21 cellular contexts compared by ENCODE assay signal in genomic region chr10:120436431-120437142, GRCh38. TPM values are rescaled to one million over a fixed set of nuclear protein-coding genes. Genes with fewer than 3 reads are reported as not detected.
DNase-seq lines count a peak whose midpoint lies in the region; ATAC-seq, FAIRE-seq and TF ChIP-seq lines count a peak whose summit lies in the region.
"Had no signal": no experiment of that assay in that cellular context is flagged by ENCODE, and none has a peak within 500 bp of the region (broad histone marks: within the 10 kb centered on the region; RNA-seq: fewer than 3 reads in every experiment).

No MANE protein-coding gene starts in this region.

- POLR2A ChIA-PET in PC-3 (lab: Charles Lee; ENCODE audit: unreplicated experiment) (no interaction called here), H1 (lab: Charles Lee; ENCODE audit: partially characterized antibody) (no interaction called here)

- no peak overlapping the region for H4K8ac ChIP-seq in H1 (ENCODE audit: extremely low read depth, insufficient read depth, low read length)

- H3K9me2 ChIP-seq in PC-3 (replicated peaks; ENCODE audit: low read length): no peaks in the 10 kb centered on the region

- H3K27me3 ChIP-seq in cardiac muscle cell (no peaks in the 10 kb centered on the region), PC-3 (ENCODE audit: low read length) (no peaks in the 10 kb centered on the region), H1 (replicated peaks in 1 of 4; ENCODE audit: control insufficient read depth in 3 of 4, extremely low read depth in 1 of 4, insufficient read depth in 3 of 4, low read length in 3 of 4) (no peaks in the 10 kb centered on the region), testis (no peaks in the 10 kb centered on the region)

- H4K91ac ChIP-seq in H1 (replicated peaks; ENCODE audit: insufficient read length, low read length): no peak overlapping the region

- no peak overlapping the region for H3K27ac Mint-ChIP-seq in mesothelial cell of epicardium
- no peak overlapping the region for H3K27ac Mint-ChIP-seq in activated T-helper 2 cell treated with anti-CD3 and anti-CD28 coated beads, Interferon-gamma antibody, Interleukin-2, Interleukin-4, amounts not matched to agents 10 μg/mL and 5 μg/mL and 100 μg/mL, durations not matched to agents 14 hours and 24 hours and 36 hours
- H3K27ac Mint-ChIP-seq: natural killer cell; stimulated activated naive CD8-positive, alpha-beta T cell treated with anti-CD3 and anti-CD28 coated beads, Interleukin-15, amount 100 ng/mL, for 72 hours had no signal

- H4K20me1 ChIP-seq in PC-3 (ENCODE audit: low read length) (no peaks in the 10 kb centered on the region), H1 (replicated peaks in 1 of 2; ENCODE audit: control insufficient read depth in 1 of 2, insufficient read depth in 2 of 2, low read length in 2 of 2) (no peaks in the 10 kb centered on the region)

- TF ChIP-seq POLR2A in H1 (IDR thresholded peaks at IDR 0.05; ENCODE audit: control extremely low read depth in 1 of 2, low read depth in 2 of 2, low read length in 2 of 2): no peak
- TF ChIP-seq POLR2A in testis (IDR thresholded peaks at IDR 0.05): no peak

- no peak for TF ChIP-seq EP300 in H1 (IDR thresholded peaks at IDR 0.05; ENCODE audit: borderline replicate concordance in 1 of 2, low read depth in 2 of 2, low read length in 2 of 2)

- H3K18ac ChIP-seq in H1 (ENCODE audit: extremely low read depth, low read length): no peak overlapping the region

- TF ChIP-seq CTCF in cardiac muscle cell (IDR thresholded peaks at IDR 0.05; ENCODE audit: low read depth, low read length) (peak; percentile 12), PC-3 (conservative IDR thresholded peaks at IDR 0.05; ENCODE audit: low read depth, low read length) (no peak), H1 (IDR thresholded peaks at IDR 0.05; ENCODE audit: control extremely low read depth in 1 of 3, insufficient read depth in 1 of 3, low read depth in 1 of 3, low read length in 3 of 3) (peak in 1 of 3 experiments; percentile 11; a peak in 1 of 4 replicates), testis (IDR thresholded peaks at IDR 0.05) (no peak), mesothelial cell of epicardium (IDR thresholded peaks at IDR 0.05; ENCODE audit: unreplicated experiment) (no peak)

- H3K23ac ChIP-seq in H1 (ENCODE audit: insufficient read length): no peak overlapping the region

- H3K79me2 ChIP-seq in PC-3 (ENCODE audit: low read length) (no peaks in the 10 kb centered on the region), H1 (ENCODE audit: control insufficient read depth in 1 of 2, insufficient read depth in 2 of 2, low read length in 2 of 2) (no peaks in the 10 kb centered on the region)

- CTCF ChIA-PET in PC-3 (lab: Charles Lee) (no interaction called here), H1 (lab: Charles Lee; ENCODE audit: partially characterized antibody) (interaction anchor here (1.2 to 1.7 kb wide), 2 partner anchors 11 to 44 kb away, joined by 3 to 5 read pairs; no protein-coding TSS in a partner anchor)

- no peaks in the 10 kb centered on the region for H3F3A ChIP-seq in PC-3 (ENCODE audit: low read length, unreplicated experiment)

- H3K9me3 Mint-ChIP-seq in mesothelial cell of epicardium: peaks cover 3% of the 10 kb centered on the region
- no peaks in the 10 kb centered on the region for H3K9me3 Mint-ChIP-seq in activated T-helper 2 cell treated with anti-CD3 and anti-CD28 coated beads, Interferon-gamma antibody, Interleukin-2, Interleukin-4, amounts not matched to agents 10 μg/mL and 5 μg/mL and 100 μg/mL, durations not matched to agents 14 hours and 24 hours and 36 hours
- H3K9me3 Mint-ChIP-seq: natural killer cell had no signal

- peak overlapping the region; percentile 61 for H3K4ac ChIP-seq in H1 (replicated peaks; ENCODE audit: insufficient read length, low read depth, low read length)

- H3K4me1 ChIP-seq in cardiac muscle cell (ENCODE audit: low read depth) (no peaks in the 10 kb centered on the region), PC-3 (ENCODE audit: insufficient read depth, low read length) (no peaks in the 10 kb centered on the region), H1 (replicated peaks in 1 of 4; ENCODE audit: control insufficient read depth in 3 of 4, insufficient read depth in 4 of 4, low read length in 3 of 4) (no peaks in the 10 kb centered on the region), testis (no peaks in the 10 kb centered on the region)
- H3K4me1 ChIP-seq: left ventricle myocardium inferior had no signal

- H3K4me3 Mint-ChIP-seq in mesothelial cell of epicardium: no peak overlapping the region
- no peak overlapping the region for H3K4me3 Mint-ChIP-seq in activated T-helper 2 cell treated with anti-CD3 and anti-CD28 coated beads, Interferon-gamma antibody, Interleukin-2, Interleukin-4, amounts not matched to agents 10 μg/mL and 5 μg/mL and 100 μg/mL, durations not matched to agents 14 hours and 24 hours and 36 hours (ENCODE audit: low read depth)
- H3K4me3 Mint-ChIP-seq: natural killer cell; stimulated activated naive CD8-positive, alpha-beta T cell treated with anti-CD3 and anti-CD28 coated beads, Interleukin-15, amount 100 ng/mL, for 72 hours had no signal

- peak overlapping the region; percentile 19; the same call in 1 of the 2 replicates for H2BK5ac ChIP-seq in H1 (ENCODE audit: low read depth, low read length)

- no peaks in the 10 kb centered on the region for H3K79me1 ChIP-seq in H1 (ENCODE audit: low read depth, low read length)

- H3K36me3 Mint-ChIP-seq in mesothelial cell of epicardium: no peaks in the 10 kb centered on the region
- no peaks in the 10 kb centered on the region for H3K36me3 Mint-ChIP-seq in activated T-helper 2 cell treated with anti-CD3 and anti-CD28 coated beads, Interferon-gamma antibody, Interleukin-2, Interleukin-4, amounts not matched to agents 10 μg/mL and 5 μg/mL and 100 μg/mL, durations not matched to agents 14 hours and 24 hours and 36 hours (ENCODE audit: low read depth)
- H3K36me3 Mint-ChIP-seq: natural killer cell had no signal

- H2AK5ac ChIP-seq in H1 (ENCODE audit: low read depth, low read length): peak overlapping the region; percentile 18; the same call in 1 of the 2 replicates

- H2AFZ ChIP-seq in PC-3 (ENCODE audit: low read length) (no peak overlapping the region), H1 (ENCODE audit: low read length) (0 out of 2 replicates have a peak overlapping the region, but pooled peaks have one; percentile 42)

- TF ChIP-seq RAD21 in H1 (IDR thresholded peaks at IDR 0.05 in 1 of 2, conservative IDR thresholded peaks at IDR 0.05 in 1 of 2; ENCODE audit: low read depth in 2 of 2, low read length in 2 of 2): peak; percentile 24 to 44; a peak in 3 of 4 replicates

- no peak for ATAC-seq in left cardiac atrium
- ATAC-seq in PC-3: no peak
- no peak for ATAC-seq in esophagus mucosa
- ATAC-seq: natural killer cell; stimulated activated naive CD8-positive, alpha-beta T cell treated with anti-CD3 and anti-CD28 coated beads, Interleukin-15, amount 100 ng/mL, for 72 hours had no signal

- H2BK15ac ChIP-seq in H1 (ENCODE audit: low read length): peak overlapping the region; percentile 89

- BruUV-seq in PC-3 (replicated peaks; lab: Mats Ljungman, UMichigan): no TSS peak

- no peaks in the 10 kb centered on the region for H3K4me1 Mint-ChIP-seq in mesothelial cell of epicardium
- no peaks in the 10 kb centered on the region for H3K4me1 Mint-ChIP-seq in activated T-helper 2 cell treated with anti-CD3 and anti-CD28 coated beads, Interferon-gamma antibody, Interleukin-2, Interleukin-4, amounts not matched to agents 10 μg/mL and 5 μg/mL and 100 μg/mL, durations not matched to agents 14 hours and 24 hours and 36 hours (ENCODE audit: low read depth)

- no peak overlapping the region for H2BK20ac ChIP-seq in H1 (ENCODE audit: low read length)

- WGBS in H1 (ENCODE audit: extremely low coverage in 1 of 2, insufficient coverage in 1 of 2, insufficient read length in 1 of 2, insufficient replicate concordance in 2 of 2, low coverage in 1 of 2, low lambda C conversion rate in 2 of 2, missing lambda C conversion rate in 1 of 2), 2 experiments: 87% methylated on average over 7 of the region's 7 CpGs; no CpG with 5 or more reads in 1 of the 2 experiments
- 63 to 70% methylated on average over 7 of the region's 7 CpGs for WGBS in testis, 2 donors

- H2BK120ac ChIP-seq in H1 (replicated peaks; ENCODE audit: low read depth, low read length): no peak overlapping the region

- H3K36me3 ChIP-seq in cardiac muscle cell (no peaks in the 10 kb centered on the region), PC-3 (ENCODE audit: low read depth, low read length) (no peaks in the 10 kb centered on the region), H1 (ENCODE audit: control insufficient read depth in 2 of 4, insufficient read depth in 4 of 4, low read length in 3 of 4) (no peaks in the 10 kb centered on the region), testis (ENCODE audit: low read depth, missing control alignments) (no peaks in the 10 kb centered on the region)
- H3K36me3 ChIP-seq: left ventricle myocardium inferior had no signal

- H3K4me3 ChIP-seq in cardiac muscle cell (no peak overlapping the region), PC-3 (ENCODE audit: low read length) (no peak overlapping the region), H1 (ENCODE audit: extremely low read depth in 1 of 4, insufficient read depth in 2 of 4, low read depth in 3 of 4, low read length in 4 of 4) (no peak overlapping the region), testis (no peak overlapping the region)
- H3K4me3 ChIP-seq: left ventricle myocardium inferior had no signal

- H3K9ac ChIP-seq in PC-3 (ENCODE audit: low read length): no peak overlapping the region
- H3K9ac ChIP-seq in H1 (replicated peaks in 1 of 4; ENCODE audit: extremely low read depth in 1 of 4, low read depth in 3 of 4, low read length in 3 of 4): no peak overlapping the region

- no peak overlapping the region for H4K5ac ChIP-seq in H1 (ENCODE audit: insufficient read length, low read depth, low read length)

- no peak overlapping the region for H3K56ac ChIP-seq in H1 (replicated peaks; ENCODE audit: insufficient read length, low read depth, low read length)

- peak overlapping the region; percentile 42; the same call in 1 of the 2 replicates for H2BK12ac ChIP-seq in H1 (ENCODE audit: low read depth, low read length)

- H3K4me2 ChIP-seq in PC-3 (ENCODE audit: low read length) (no peak overlapping the region), H1 (ENCODE audit: insufficient read depth in 1 of 2, low read depth in 2 of 2, low read length in 2 of 2) (no peak overlapping the region)

- H3K9me3 ChIP-seq in cardiac muscle cell (ENCODE audit: low read depth) (no peaks in the 10 kb centered on the region), PC-3 (ENCODE audit: low read length) (no peaks in the 10 kb centered on the region), H1 (ENCODE audit: insufficient read depth in 2 of 2, low read depth in 1 of 2, low read length in 1 of 2) (no peaks in the 10 kb centered on the region), testis (no peaks in the 10 kb centered on the region)
- H3K9me3 ChIP-seq: left ventricle myocardium inferior had no signal

- H3K27ac ChIP-seq in cardiac muscle cell (no peak overlapping the region), PC-3 (ENCODE audit: low read length) (no peak overlapping the region), H1 (ENCODE audit: low read depth, low read length) (no peak overlapping the region), testis (no peak overlapping the region)
- H3K27ac ChIP-seq: left ventricle myocardium inferior had no signal

- DNase-seq in cardiac muscle cell (ENCODE audit: low read depth in 1 of 2, low spot score in 1 of 2) (no peak), left cardiac atrium (no peak), PC-3 (peak; percentile 17), H1 (ENCODE audit: low read depth in 1 of 2, low spot score in 2 of 2) (no peak), testis (peak; percentile 40), mesothelial cell of epicardium (ENCODE audit: low spot score in 2 of 2, unreplicated experiment in 2 of 2) (no peak)
- no peak for DNase-seq in activated T-helper 2 cell treated with anti-CD3 and anti-CD28 coated beads, Interferon-gamma antibody, Interleukin-2, Interleukin-4, amounts not matched to agents 10 μg/mL and 5 μg/mL and 100 μg/mL, durations not matched to agents 14 hours and 24 hours and 36 hours (ENCODE audit: low spot score)
- DNase-seq: cerebellar nuclear complex; foreskin melanocyte; left ventricle myocardium inferior; natural killer cell; NCI-H1048; NCI-H748 treated with DMSO at 0.1 percent for 48 hours; stimulated activated CD4-positive, alpha-beta T cell treated with anti-CD3 and anti-CD28 coated beads, Interleukin-15, amount 100 ng/mL, for 24 hours; stimulated activated naive CD8-positive, alpha-beta T cell treated with anti-CD3 and anti-CD28 coated beads, Interleukin-15, amount 100 ng/mL, for 72 hours had no signal

- no peak for FAIRE-seq in H1 (lab: Jason Lieb, UNC)
- FAIRE-seq: GM12891 had no signal

- intact Hi-C loops in left cardiac atrium (cut with DNase I) (no loop called here), PC-3 (cut with micrococcal nuclease) (no loop called here), testis (cut with DNase I; ENCODE audit: low total_unique reads) (no loop called here)
- intact Hi-C loops in activated T-helper 2 cell treated with anti-CD3 and anti-CD28 coated beads, Interferon-gamma antibody, Interleukin-2, Interleukin-4, amounts not matched to agents 10 μg/mL and 5 μg/mL and 100 μg/mL, durations not matched to agents 14 hours and 24 hours and 36 hours (cut with micrococcal nuclease): no loop called here

- H3K23me2 ChIP-seq in H1 (ENCODE audit: low read depth, low read length): no peaks in the 10 kb centered on the region

- peaks cover 44% of the 10 kb centered on the region for H3K27me3 Mint-ChIP-seq in mesothelial cell of epicardium (ENCODE audit: low read depth)
- peaks cover 5% of the 10 kb centered on the region for H3K27me3 Mint-ChIP-seq in activated T-helper 2 cell treated with anti-CD3 and anti-CD28 coated beads, Interferon-gamma antibody, Interleukin-2, Interleukin-4, amounts not matched to agents 10 μg/mL and 5 μg/mL and 100 μg/mL, durations not matched to agents 14 hours and 24 hours and 36 hours (ENCODE audit: low read depth)

- no peak overlapping the region for H3K14ac ChIP-seq in H1 (ENCODE audit: insufficient read length)

RNA-seq across cellular contexts. Expression of gene PLPP4, which starts 20.4 kb away (rescaled TPM):
- total RNA-seq in cardiac muscle cell (0.42 and 0.74 TPM in 2 replicates), left cardiac atrium (not detected), PC-3 (2014; rRNA removed) (5.0 and 10.7 TPM in 2 replicates), testis (10 to 100 TPM; 21.9 to 65.8 TPM), mesothelial cell of epicardium (7.4 to 8.8 TPM (median 8.7 TPM) in 3 replicates), esophagus mucosa (not detected)
- polyA plus RNA-seq in cardiac muscle cell (1.0 and 2.0 TPM in 2 replicates), H1 (2011; rRNA removed) (0.27 and 0.30 TPM in 2 replicates), testis (ENCODE audit: insufficient read depth, low read depth, low replicate concordance) (12.6 TPM)
- not detected in 2 replicates for total RNA-seq in H1 (2021; fragmentation: NEBNext Ultra II Directional; extraction: Animal tissue kit (Norgen Biotek cat#: 25700))
- 0.09 TPM for polyA plus RNA-seq in H1 (2011; cell fraction: cytosol; rRNA removed)
- polyA plus RNA-seq in H1 (2011; cell fraction: nucleus; rRNA removed): 0.58 TPM
- polyA plus RNA-seq in H1 (2012, experiment 1 of 2): 0.14 TPM in 1 of 4 replicates, not detected in the others
- polyA plus RNA-seq in H1 (2012, experiment 2 of 2): 0.24 TPM
- 0.04 TPM for polyA plus RNA-seq in H1 (2013, experiment 1 of 2)
- 0.20 TPM for polyA plus RNA-seq in H1 (2013, experiment 2 of 2)
- polyA minus RNA-seq in H1 (2011; rRNA and poly(A)+ RNA removed): 0.71 TPM in 1 of 2 replicates, not detected in the other
- polyA minus RNA-seq in H1 (2011; cell fraction: cytosol; rRNA and poly(A)+ RNA removed): not detected
- not detected for polyA minus RNA-seq in H1 (2011; cell fraction: nucleus; rRNA and poly(A)+ RNA removed)
- not detected in 2 replicates for total RNA-seq in activated T-helper 2 cell treated with anti-CD3 and anti-CD28 coated beads, Interferon-gamma antibody, Interleukin-2, Interleukin-4, amounts not matched to agents 10 μg/mL and 5 μg/mL and 100 μg/mL, durations not matched to agents 14 hours and 24 hours and 36 hours
- total RNA-seq: A673; activated CD8-positive, alpha-beta memory T cell treated with anti-CD3 and anti-CD28 coated beads for 36 hours; left ventricle myocardium inferior; natural killer cell; T-helper 1 cell treated with Interleukin-12 subunit alpha and Interleukin-12 subunit beta and Interleukin-4 antibody, amounts not matched to agents 30 ng/mL and 1 ng/mL, for 36 hours had no signal
- polyA plus RNA-seq: adipose tissue had no signal

Comparison
In these comparisons a context has a peak if more than half of its experiments do, and no peak if none do; other contexts are left out.
1. DNase-seq: peak in PC-3 (single experiment) and testis (single experiment); none in cardiac muscle cell (0 of 2), left cardiac atrium (single experiment), H1 (0 of 2), mesothelial cell of epicardium (0 of 2) and activated T-helper 2 cell treated with anti-CD3 and anti-CD28 coated beads, Interferon-gamma antibody, Interleukin-2, Interleukin-4, amounts not matched to agents 10 μg/mL and 5 μg/mL and 100 μg/mL, durations not matched to agents 14 hours and 24 hours and 36 hours (single experiment).